1 cellular context compared by ENCODE assay signal in the genomic region with DNA sequence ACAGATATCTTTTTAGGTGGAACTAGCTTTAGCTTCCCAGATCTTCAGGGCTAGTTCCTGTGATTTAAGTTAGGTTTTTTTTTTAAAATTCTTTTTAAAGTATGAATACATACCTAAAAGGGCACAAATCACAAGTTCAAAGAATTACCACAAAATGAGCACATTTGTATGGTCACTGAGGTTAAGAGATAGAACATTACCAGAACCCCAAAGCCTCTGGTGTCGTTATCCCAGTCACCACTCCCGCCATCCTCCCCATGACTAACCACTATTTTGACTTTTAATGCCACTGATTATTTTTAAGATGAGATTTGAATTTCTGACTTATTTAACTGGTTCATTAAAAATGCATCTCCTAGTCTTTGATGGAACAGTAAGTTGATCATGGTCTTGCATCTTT.
TF ChIP-seq lines count a peak whose summit lies in the region.

No MANE protein-coding gene starts in this region.

TF ChIP-seq in A549, 52 proteins besides CTCF, POLR2A, EP300 and RAD21 (continued from another document):
- TF ChIP-seq ELK1 (IDR thresholded peaks at IDR 0.05; ENCODE audit: low read depth, low read length) (no peak), KDM5A (IDR thresholded peaks at IDR 0.05) (no peak), RFX5 (IDR thresholded peaks at IDR 0.05) (no peak), CEBPB (IDR thresholded peaks at IDR 0.05) (no peak), HEYL (CRISPR knock-in tag; IDR thresholded peaks at IDR 0.05) (no peak), BCL3 (IDR thresholded peaks at IDR 0.05) (no peak), NFE2L2 (conservative IDR thresholded peaks at IDR 0.05; ENCODE audit: low read length) (no peak), RARB (CRISPR knock-in tag; IDR thresholded peaks at IDR 0.05) (no peak), ZFP36 (IDR thresholded peaks at IDR 0.05; ENCODE audit: borderline replicate concordance, partially characterized antibody) (no peak), FOSL2 (IDR thresholded peaks at IDR 0.05) (no peak), FOSL2 (CRISPR knock-in tag; IDR thresholded peaks at IDR 0.05) (no peak)
- TF ChIP-seq, protein P1, sequence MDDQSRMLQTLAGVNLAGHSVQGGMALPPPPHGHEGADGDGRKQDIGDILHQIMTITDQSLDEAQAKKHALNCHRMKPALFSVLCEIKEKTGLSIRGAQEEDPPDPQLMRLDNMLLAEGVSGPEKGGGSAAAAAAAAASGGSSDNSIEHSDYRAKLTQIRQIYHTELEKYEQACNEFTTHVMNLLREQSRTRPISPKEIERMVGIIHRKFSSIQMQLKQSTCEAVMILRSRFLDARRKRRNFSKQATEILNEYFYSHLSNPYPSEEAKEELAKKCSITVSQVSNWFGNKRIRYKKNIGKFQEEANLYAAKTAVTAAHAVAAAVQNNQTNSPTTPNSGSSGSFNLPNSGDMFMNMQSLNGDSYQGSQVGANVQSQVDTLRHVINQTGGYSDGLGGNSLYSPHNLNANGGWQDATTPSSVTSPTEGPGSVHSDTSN (IDR thresholded peaks at IDR 0.05) = no peak
